18 cellular contexts compared by ENCODE assay signal in genomic region chr5:124919752-124920151, GRCh38.
"Had no signal": no experiment of that assay in that cellular context is flagged by ENCODE, and none has a peak within 500 bp of the region (broad histone marks: within the 10 kb centered on the region; RNA-seq: fewer than 3 reads in every experiment).

No MANE protein-coding gene starts in this region.

- H3K9me3 ChIP-seq: ovary, psoas muscle, suprapubic skin had no signal

- H3K9me3 Mint-ChIP-seq: activated naive CD4-positive, alpha-beta T cell treated with anti-CD3 and anti-CD28 coated beads, Interleukin-2, amount 50 U/mL, for 24 hours; dendritic cell treated with granulocyte-macrophage colony-stimulating factor and Interleukin-4, amounts not matched to agents 40 ng/mL and 50 ng/mL, for 4 days; type B pancreatic cell had no signal

- H3K27me3 Mint-ChIP-seq: activated naive CD4-positive, alpha-beta T cell treated with anti-CD3 and anti-CD28 coated beads, Interleukin-2, amount 50 U/mL, for 24 hours; dendritic cell treated with granulocyte-macrophage colony-stimulating factor and Interleukin-4, amounts not matched to agents 40 ng/mL and 50 ng/mL, for 4 days; effector memory CD8-positive, alpha-beta T cell; type B pancreatic cell had no signal

- H3K27me3 ChIP-seq: hepatocyte, ovary, suprapubic skin had no signal

- H3K36me3 ChIP-seq: ovary, suprapubic skin had no signal

- H3K79me2 ChIP-seq: hepatocyte had no signal

- DNase-seq: activated CD4-positive, alpha-beta T cell treated with anti-CD3 and anti-CD28 coated beads for 36 hours; activated CD4-positive, alpha-beta T cell treated with anti-CD3 and anti-CD28 coated beads, Interleukin-2, amount 50 U/mL, for 48 hours; activated gamma-delta T cell; effector memory CD8-positive, alpha-beta T cell; foreskin fibroblast; islet precursor cell; ovary; psoas muscle; right cardiac atrium; stimulated activated naive CD8-positive, alpha-beta T cell treated with anti-CD3 and anti-CD28 coated beads, Interleukin-15, Interleukin-2, amounts not matched to agents 100 U/mL and 50 U/mL, for 24 hours had no signal

- ATAC-seq: activated CD4-positive, alpha-beta T cell treated with anti-CD3 and anti-CD28 coated beads for 36 hours; effector memory CD8-positive, alpha-beta T cell; left lobe of liver; psoas muscle; right cardiac atrium; stimulated activated naive CD8-positive, alpha-beta T cell treated with anti-CD3 and anti-CD28 coated beads, Interleukin-15, Interleukin-2, amounts not matched to agents 100 U/mL and 50 U/mL, for 24 hours had no signal

- H3K27ac Mint-ChIP-seq: activated CD4-positive, alpha-beta T cell treated with anti-CD3 and anti-CD28 coated beads for 36 hours; activated naive CD4-positive, alpha-beta T cell treated with anti-CD3 and anti-CD28 coated beads, Interleukin-2, amount 50 U/mL, for 24 hours; dendritic cell treated with granulocyte-macrophage colony-stimulating factor and Interleukin-4, amounts not matched to agents 40 ng/mL and 50 ng/mL, for 4 days; effector memory CD8-positive, alpha-beta T cell; type B pancreatic cell had no signal

- H3K27ac ChIP-seq: hepatocyte, ovary, psoas muscle, skin epidermis, suprapubic skin had no signal

- H3K4me3 Mint-ChIP-seq: activated CD4-positive, alpha-beta T cell treated with anti-CD3 and anti-CD28 coated beads for 36 hours; activated naive CD4-positive, alpha-beta T cell treated with anti-CD3 and anti-CD28 coated beads, Interleukin-2, amount 50 U/mL, for 24 hours; dendritic cell treated with granulocyte-macrophage colony-stimulating factor and Interleukin-4, amounts not matched to agents 40 ng/mL and 50 ng/mL, for 4 days; effector memory CD8-positive, alpha-beta T cell; type B pancreatic cell had no signal

- H3K36me3 Mint-ChIP-seq: activated naive CD4-positive, alpha-beta T cell treated with anti-CD3 and anti-CD28 coated beads, Interleukin-2, amount 50 U/mL, for 24 hours; type B pancreatic cell had no signal

- H3K4me3 ChIP-seq: hepatocyte, lung, ovary, psoas muscle, skin epidermis, suprapubic skin had no signal

- H2AFZ ChIP-seq: hepatocyte had no signal

- H3K4me2 ChIP-seq: hepatocyte had no signal

- H3K4me1 Mint-ChIP-seq: activated CD4-positive, alpha-beta T cell treated with anti-CD3 and anti-CD28 coated beads for 36 hours; activated naive CD4-positive, alpha-beta T cell treated with anti-CD3 and anti-CD28 coated beads, Interleukin-2, amount 50 U/mL, for 24 hours had no signal
